ENCODE assay signal across 1 cellular context in the genomic region with DNA sequence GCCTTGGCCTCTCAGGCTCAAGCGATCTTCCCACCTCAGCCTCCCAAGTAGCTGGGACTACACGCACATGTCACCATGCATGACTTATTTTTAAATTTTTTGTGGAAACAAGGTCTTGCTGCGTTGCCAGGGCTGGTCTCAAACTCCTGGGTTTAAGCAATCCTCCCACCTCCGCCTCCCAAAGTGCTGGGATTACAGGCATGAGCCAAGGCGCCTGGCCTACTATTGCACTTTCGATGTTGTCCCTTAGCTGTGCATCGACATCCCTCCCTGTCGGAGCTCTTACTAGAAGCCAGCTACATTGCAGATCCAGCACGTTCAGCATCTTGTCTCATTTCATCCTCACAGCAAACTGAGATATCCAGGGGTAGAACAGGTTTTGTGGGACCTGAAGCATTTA.
TF ChIP-seq lines count a peak whose summit lies in the region.

No MANE protein-coding gene starts in this region.

TF ChIP-seq in IMR-90, 13 proteins besides CTCF, POLR2A, EP300 and RAD21 (continued from another document):
- TF ChIP-seq CEBPB (IDR thresholded peaks at IDR 0.05; ENCODE audit: low read depth, low read length) (no peak), SMC3 (IDR thresholded peaks at IDR 0.05; ENCODE audit: low read depth, low read length) (no peak), RCOR1 (IDR thresholded peaks at IDR 0.05; ENCODE audit: insufficient replicate concordance, low read length) (no peak), BHLHE40 (IDR thresholded peaks at IDR 0.05; ENCODE audit: low read depth, low read length) (no peak), NFE2L2 (IDR thresholded peaks at IDR 0.05; ENCODE audit: low read depth, low read length) (no peak), FOS (IDR thresholded peaks at IDR 0.05; ENCODE audit: low read depth, low read length) (no peak)
